34 cellular contexts compared by ENCODE assay signal in genomic region chr4:85280963-85281362, GRCh38.
"Had no signal": no experiment of that assay in that cellular context is flagged by ENCODE, and none has a peak within 500 bp of the region (broad histone marks: within the 10 kb centered on the region; RNA-seq: fewer than 3 reads in every experiment).

No MANE protein-coding gene starts in this region.

- H3K27me3 ChIP-seq: MG63 had no signal

- H3K9me3 ChIP-seq: MG63 had no signal

- H3K36me3 ChIP-seq: MG63 had no signal

- DNase-seq: Karpas-422, Kasumi-1, MG63, MM.1S, MV-4-11, NCI-H1048, NCI-H1092, NCI-H1092 treated with DMSO at 0.1 percent for 48 hours, NCI-H1105, NCI-H1105 treated with DMSO at 0.1 percent for 48 hours, NCI-H1417, NCI-H1417 treated with DMSO at 0.1 percent for 48 hours, NCI-H1436, NCI-H1436 treated with DMSO at 0.1 percent for 48 hours, NCI-H146, NCI-H1694, NCI-H1694 treated with DMSO at 0.1 percent for 48 hours, NCI-H187, NCI-H187 treated with DMSO at 0.1 percent for 48 hours, NCI-H1930, NCI-H2029, NCI-H2029 treated with DMSO at 0.1 percent for 48 hours, NCI-H2081, NCI-H2081 treated with DMSO at 0.1 percent for 48 hours, NCI-H2107, NCI-H2171, NCI-H2171 treated with DMSO at 0.1 percent for 48 hours, NCI-H2227 treated with DMSO at 0.1 percent for 48 hours, NCI-H226, NCI-H345, NCI-H446, NCI-H446 treated with DMSO at 0.1 percent for 48 hours, NCI-H510A, NCI-H510A treated with DMSO at 0.1 percent for 48 hours had no signal

- H3K4me3 ChIP-seq: MG63 had no signal
